8 cellular contexts compared by ENCODE assay signal in the genomic region with DNA sequence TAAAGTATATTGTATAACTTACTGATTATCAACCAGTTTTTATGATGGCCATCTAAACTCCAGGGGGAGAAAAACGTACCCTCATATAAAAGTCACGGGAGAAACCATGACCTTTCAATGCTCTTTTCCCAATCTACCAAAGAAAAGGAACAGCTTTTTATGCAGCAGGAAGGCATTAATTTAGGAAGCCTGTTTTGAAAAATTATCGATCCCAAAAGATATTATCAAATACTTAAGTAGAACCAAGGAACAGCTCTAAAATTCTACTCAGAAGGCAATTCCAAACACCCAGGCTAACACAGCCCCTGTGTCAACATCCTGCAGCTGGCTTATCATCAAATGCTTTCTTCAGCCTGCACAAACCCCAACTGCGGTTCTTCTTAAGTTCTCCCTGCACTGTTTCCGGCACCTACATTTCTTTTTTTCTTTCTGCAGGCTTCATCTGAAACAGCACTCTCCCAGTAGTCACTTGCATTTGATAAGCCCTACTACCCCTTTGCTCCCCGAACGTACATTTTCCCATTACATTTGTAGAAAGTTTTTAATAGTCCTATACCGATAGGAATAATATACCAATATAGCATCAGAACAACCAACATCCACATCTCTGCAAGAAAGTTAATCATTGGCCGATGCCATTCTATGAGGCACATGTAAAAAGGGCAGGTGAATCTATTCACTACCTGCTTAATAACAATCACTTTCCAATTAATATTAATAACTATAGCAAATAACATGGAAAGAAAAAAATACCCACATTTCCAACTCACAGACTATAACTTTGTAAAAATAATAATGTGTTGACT. TPM values are rescaled to one million over a fixed set of nuclear protein-coding genes. Genes with fewer than 3 reads are reported as not detected.
DNase-seq lines count a peak whose midpoint lies in the region; ATAC-seq and TF ChIP-seq lines count a peak whose summit lies in the region.

No MANE protein-coding gene starts in this region.

- DNase-seq in Kasumi-1 (lab: John Stamatoyannopoulos, UW) (peak; percentile 96), amniotic epithelial cell (ENCODE audit: low read depth) (peak; percentile 60), MCF 10A (ENCODE audit: unreplicated experiment) (no peak), esophagus muscularis mucosa (ENCODE audit: extremely low spot score) (no peak), HFFc6 (no peak)
- peak in 1 of 2 donors; percentile 58 for DNase-seq in stimulated activated effector memory CD8-positive, alpha-beta T cell treated with anti-CD3 and anti-CD28 coated beads, Interleukin-12 subunit alpha, Interleukin-12 subunit beta, amount 100 ng/mL, for 72 hours (ENCODE audit: low spot score in 2 of 2)

- peak overlapping the region; percentile 90 for H3K27ac Mint-ChIP-seq in stimulated activated effector memory CD8-positive, alpha-beta T cell treated with anti-CD3 and anti-CD28 coated beads, Interleukin-12 subunit alpha, Interleukin-12 subunit beta, amount 100 ng/mL, for 72 hours
- H3K27ac Mint-ChIP-seq in MCF 10A (ENCODE audit: low read depth, unreplicated experiment) (no peak overlapping the region), HFFc6 (no peak overlapping the region)

- H3K4me1 Mint-ChIP-seq in stimulated activated effector memory CD8-positive, alpha-beta T cell treated with anti-CD3 and anti-CD28 coated beads, Interleukin-12 subunit alpha, Interleukin-12 subunit beta, amount 100 ng/mL, for 72 hours, result peaks cover 73% of the 10 kb centered on the region
- H3K4me1 Mint-ChIP-seq in MCF 10A (ENCODE audit: insufficient read depth, unreplicated experiment), result no peaks in the 10 kb centered on the region
- H3K4me1 Mint-ChIP-seq in HFFc6 (ENCODE audit: low read depth), result peaks cover 39% of the 10 kb centered on the region

- BruUV-seq in MCF 10A (replicated peaks; lab: Mats Ljungman, UMichigan), result no TSS peak

- no peak for TF ChIP-seq EP300 in esophagus muscularis mucosa (IDR thresholded peaks at IDR 0.05)

- H3K27me3 Mint-ChIP-seq in MCF 10A (ENCODE audit: insufficient read depth, unreplicated experiment), result no peaks in the 10 kb centered on the region
- no peaks in the 10 kb centered on the region for H3K27me3 Mint-ChIP-seq in HFFc6 (ENCODE audit: insufficient read depth)

- H3K4me3 ChIP-seq in esophagus muscularis mucosa, result no peak overlapping the region

- POLR2A ChIA-PET in MCF 10A (lab: Yijun Ruan, JAX), result interaction anchor here (0.5 kb wide), 1 partner anchor 1333 kb away, joined by 3 read pairs; no protein-coding TSS in a partner anchor

- no peak for TF ChIP-seq CTCF in MCF 10A (IDR thresholded peaks at IDR 0.05; ENCODE audit: unreplicated experiment)
- no peak for TF ChIP-seq CTCF in esophagus muscularis mucosa (IDR thresholded peaks at IDR 0.05)
- TF ChIP-seq CTCF in HFFc6 (IDR thresholded peaks at IDR 0.05), result no peak

- H3K4me3 Mint-ChIP-seq in stimulated activated effector memory CD8-positive, alpha-beta T cell treated with anti-CD3 and anti-CD28 coated beads, Interleukin-12 subunit alpha, Interleukin-12 subunit beta, amount 100 ng/mL, for 72 hours, result peak overlapping the region; percentile 54
- H3K4me3 Mint-ChIP-seq in MCF 10A (ENCODE audit: unreplicated experiment), result no peak overlapping the region
- H3K4me3 Mint-ChIP-seq in HFFc6, result no peak overlapping the region

- peaks cover 6% of the 10 kb centered on the region for H3K36me3 Mint-ChIP-seq in stimulated activated effector memory CD8-positive, alpha-beta T cell treated with anti-CD3 and anti-CD28 coated beads, Interleukin-12 subunit alpha, Interleukin-12 subunit beta, amount 100 ng/mL, for 72 hours
- H3K36me3 Mint-ChIP-seq in MCF 10A (ENCODE audit: insufficient read depth, unreplicated experiment) (peaks cover 6% of the 10 kb centered on the region), HFFc6 (ENCODE audit: low read depth) (no peaks in the 10 kb centered on the region)

- peaks cover 0 to 29% (median 24%) of the 10 kb centered on the region in 4 donors for H3K4me1 ChIP-seq in esophagus muscularis mucosa

- 62% methylated on average over 9 of the region's 9 CpGs for WGBS in esophagus muscularis mucosa

- H3K9me3 ChIP-seq in esophagus muscularis mucosa, result no peaks in the 10 kb centered on the region

- CTCF ChIA-PET in MCF 10A (lab: Yijun Ruan, JAX), result interaction anchor here (1.1 kb wide), 1 partner anchor 47 kb away, joined by 3 read pairs; no protein-coding TSS in a partner anchor

- no peaks in the 10 kb centered on the region for H3K9me3 Mint-ChIP-seq in stimulated activated effector memory CD8-positive, alpha-beta T cell treated with anti-CD3 and anti-CD28 coated beads, Interleukin-12 subunit alpha, Interleukin-12 subunit beta, amount 100 ng/mL, for 72 hours
- H3K9me3 Mint-ChIP-seq in MCF 10A (ENCODE audit: unreplicated experiment) (no peaks in the 10 kb centered on the region), HFFc6 (no peaks in the 10 kb centered on the region)

- H3K27ac ChIP-seq in esophagus muscularis mucosa (replicated peaks in 1 of 4), result no peak overlapping the region

- intact Hi-C loops in MCF 10A (cut with micrococcal nuclease), result no loop called here
- intact Hi-C loops in esophagus muscularis mucosa (cut with DNase I), result no loop called here

- peak; percentile 53 for ATAC-seq in GM18499 (IDR thresholded peaks at IDR 0.05; ENCODE audit: insufficient read depth, unreplicated experiment)
- peak; percentile 76 for ATAC-seq in GM21619 (IDR thresholded peaks at IDR 0.05; ENCODE audit: unreplicated experiment)
- peak; percentile 93 for ATAC-seq in stimulated activated effector memory CD8-positive, alpha-beta T cell treated with anti-CD3 and anti-CD28 coated beads, Interleukin-12 subunit alpha, Interleukin-12 subunit beta, amount 100 ng/mL, for 72 hours

- no peak for TF ChIP-seq POLR2A in esophagus muscularis mucosa (IDR thresholded peaks at IDR 0.05; ENCODE audit: low read depth)

- H3K36me3 ChIP-seq in esophagus muscularis mucosa, result no peaks in the 10 kb centered on the region

- H3K27me3 ChIP-seq in esophagus muscularis mucosa, result no peaks in the 10 kb centered on the region

RNA-seq across cellular contexts. Expression of gene PIP4K2A, which starts 47.9 kb away (rescaled TPM):
- 24.2 and 27.5 TPM in 2 replicates for total RNA-seq in MCF 10A (2022)
- 10 to 100 TPM; 26.2 to 34.3 (median 32.5) TPM for total RNA-seq in esophagus muscularis mucosa
- total RNA-seq in HFFc6 (2021; fragmentation: NEBNext Ultra II Directional; extraction: Animal tissue kit (Norgen Biotek cat#: 25700)), result 10 to 100 TPM; 50.1 to 67.9 (median 58.9) TPM

Comparison
In these comparisons a context has a peak if more than half of its experiments do, and no peak if none do; other contexts are left out.
1. DNase-seq: peak in Kasumi-1 (2 of 2) and amniotic epithelial cell (single experiment); none in MCF 10A (single experiment), esophagus muscularis mucosa (single experiment) and HFFc6 (single experiment).
2. Peak in every context shown above with its lines, with median percentiles within 50 percentile points of each other: ATAC-seq.